14 cellular contexts compared by ENCODE assay signal in genomic region chr6:122758927-122759334, GRCh38. TPM values are rescaled to one million over a fixed set of nuclear protein-coding genes. Genes with fewer than 3 reads are reported as not detected.
DNase-seq lines count a peak whose midpoint lies in the region; ATAC-seq, FAIRE-seq and TF ChIP-seq lines count a peak whose summit lies in the region.
"Had no signal": no experiment of that assay in that cellular context is flagged by ENCODE, and none has a peak within 500 bp of the region (broad histone marks: within the 10 kb centered on the region; RNA-seq: fewer than 3 reads in every experiment).

No MANE protein-coding gene starts in this region.

- TF ChIP-seq CTCF in GM12878 (IDR thresholded peaks at IDR 0.05 in 2 of 3, conservative IDR thresholded peaks at IDR 0.05 in 1 of 3; ENCODE audit: control insufficient read depth in 2 of 3, extremely low read depth in 1 of 3, insufficient read depth in 1 of 3, low read depth in 3 of 3, low read length in 3 of 3), result no peak
- no peak for TF ChIP-seq CTCF in heart right ventricle (IDR thresholded peaks at IDR 0.05)
- TF ChIP-seq CTCF in SK-N-SH (IDR thresholded peaks at IDR 0.05), result no peak

- POLR2A ChIA-PET in GM12878 (lab: Charles Lee) (interaction anchor here (0.6 to 1.1 kb wide), 2 partner anchors 31 to 87 kb away, joined by 3 to 7 read pairs; partner anchors contain the start of gene SMPDL3A), SK-N-SH (lab: Yijun Ruan, JAX) (no interaction called here)

- H3K9ac ChIP-seq in GM12878 (ENCODE audit: control insufficient read depth, insufficient read depth, low read length) (no peak overlapping the region), SK-N-SH (no peak overlapping the region)

- CTCF ChIA-PET in GM12878 (lab: Yijun Ruan, JAX), result interaction anchor here (0.7 to 3.7 kb wide), 8 partner anchors 8 to 80 kb away, joined by 3 to 19 read pairs (median 4); partner anchors contain the start of gene FABP7
- CTCF ChIA-PET in SK-N-SH (lab: Yijun Ruan, JAX), result no interaction called here

- no peaks in the 10 kb centered on the region for H3K36me3 ChIP-seq in GM12878 (ENCODE audit: control insufficient read depth in 2 of 2, insufficient read depth in 2 of 2, low read length in 1 of 2)
- no peaks in the 10 kb centered on the region for H3K36me3 ChIP-seq in heart right ventricle
- no peaks in the 10 kb centered on the region for H3K36me3 ChIP-seq in SK-N-SH (replicated peaks in 1 of 2; ENCODE audit: control insufficient read depth in 1 of 2, insufficient read depth in 2 of 2, low read length in 1 of 2)

- SMC1A ChIA-PET in GM12878 (lab: Charles Lee; ENCODE audit: uncharacterized antibody, unreplicated experiment), result interaction anchor here (0.6 to 1.9 kb wide), 14 partner anchors 9 to 47 kb away, joined by 3 to 7 read pairs (median 4); partner anchors contain the start of gene SMPDL3A

- H3K27ac ChIP-seq in GM12878 (ENCODE audit: control insufficient read depth, insufficient read depth), result no peak overlapping the region
- H3K27ac ChIP-seq in heart right ventricle, result no peak overlapping the region
- H3K27ac ChIP-seq in SK-N-SH (ENCODE audit: low read depth in 2 of 2, low read length in 1 of 2), result no peak overlapping the region
- H3K27ac ChIP-seq: PC-9 had no signal

- FAIRE-seq in GM12878 (lab: Jason Lieb, UNC), result no peak
- FAIRE-seq: astrocyte, kidney had no signal

- ATAC-seq in GM19025 (IDR thresholded peaks at IDR 0.05; ENCODE audit: low read depth, unreplicated experiment) (peak; percentile 100), GM21717 (IDR thresholded peaks at IDR 0.05; ENCODE audit: unreplicated experiment) (peak; percentile 89), HG03196 (IDR thresholded peaks at IDR 0.05; ENCODE audit: unreplicated experiment) (peak; percentile 94), GM12878 (peak; percentile 100), heart right ventricle (no peak)

- TF ChIP-seq POLR2A in GM12878 (IDR thresholded peaks at IDR 0.05; ENCODE audit: low read depth, low read length), result no peak

- TF ChIP-seq RAD21 in GM12878 (IDR thresholded peaks at IDR 0.05; ENCODE audit: insufficient read depth, low read depth, low read length) (no peak), SK-N-SH (IDR thresholded peaks at IDR 0.05; ENCODE audit: low read length) (no peak)

- H3K27me3 ChIP-seq in GM12878 (replicated peaks in 1 of 2; ENCODE audit: control insufficient read depth in 2 of 2, insufficient read depth in 2 of 2, low read length in 1 of 2) (no peaks in the 10 kb centered on the region), heart right ventricle (peaks cover 0 to 3% (median 0%) of the 10 kb centered on the region in 7 donors), SK-N-SH (ENCODE audit: insufficient read depth) (no peaks in the 10 kb centered on the region)

- H3K4me3 ChIP-seq in GM12878, result no peak overlapping the region
- no peak overlapping the region for H3K4me3 ChIP-seq in heart right ventricle
- no peak overlapping the region for H3K4me3 ChIP-seq in SK-N-SH (ENCODE audit: low read depth in 2 of 2, low read length in 1 of 2)
- H3K4me3 ChIP-seq: PC-9 had no signal

- no peak overlapping the region for H2AFZ ChIP-seq in GM12878 (ENCODE audit: control insufficient read depth, low read depth, low read length)
- H2AFZ ChIP-seq in SK-N-SH (ENCODE audit: low read depth), result no peak overlapping the region
- H2AFZ ChIP-seq: PC-9 had no signal

- no peaks in the 10 kb centered on the region for H3F3A ChIP-seq in SK-N-SH (replicated peaks; ENCODE audit: insufficient read depth)

- intact Hi-C loops in GM12878 (cut with micrococcal nuclease; ENCODE audit: unreplicated experiment) (no loop called here), heart right ventricle (cut with DNase I) (no loop called here)

- no peaks in the 10 kb centered on the region for H3K9me2 ChIP-seq in SK-N-SH

- RAD21 ChIA-PET in GM12878 (lab: Charles Lee; ENCODE audit: unreplicated experiment), result interaction anchor here (0.7 to 2.3 kb wide), 5 partner anchors 9 to 39 kb away, joined by 3 to 9 read pairs (median 5); partner anchors contain the start of gene SMPDL3A

- 0% methylated on average over 1 of the region's 1 CpG for WGBS in GM12878 (ENCODE audit: insufficient coverage, insufficient replicate concordance, low lambda C conversion rate, missing lambda C conversion rate)
- 40 to 50% methylated on average over 1 of the region's 1 CpG for WGBS in heart right ventricle, 2 donors
- WGBS in SK-N-SH (ENCODE audit: low lambda C conversion rate), result 0% methylated on average over 1 of the region's 1 CpG

- H4K20me1 ChIP-seq in GM12878 (ENCODE audit: control insufficient read depth, insufficient read depth), result no peaks in the 10 kb centered on the region
- no peaks in the 10 kb centered on the region for H4K20me1 ChIP-seq in SK-N-SH (ENCODE audit: insufficient read depth)

- no TSS peak for BruUV-seq in GM12878 (replicated peaks; lab: Mats Ljungman, UMichigan)

- H3K79me2 ChIP-seq in GM12878 (ENCODE audit: control insufficient read depth, insufficient read depth, low read length) (no peaks in the 10 kb centered on the region), SK-N-SH (ENCODE audit: insufficient read depth) (no peaks in the 10 kb centered on the region)

- H3K9me3 ChIP-seq in GM12878 (replicated peaks; ENCODE audit: control insufficient read depth, insufficient read depth, low read length) (no peaks in the 10 kb centered on the region), heart right ventricle (peaks cover 0 to 2% (median 0%) of the 10 kb centered on the region in 11 donors), SK-N-SH (no peaks in the 10 kb centered on the region)

- no peak overlapping the region for H3K4me2 ChIP-seq in GM12878 (ENCODE audit: control insufficient read depth, insufficient read depth)
- H3K4me2 ChIP-seq in SK-N-SH, result no peak overlapping the region
- H3K4me2 ChIP-seq: PC-9 had no signal

- TF ChIP-seq EP300 in GM12878 (IDR thresholded peaks at IDR 0.05; ENCODE audit: borderline replicate concordance in 1 of 2, control insufficient read depth in 1 of 2, low read depth in 2 of 2, low read length in 2 of 2) (no peak), SK-N-SH (IDR thresholded peaks at IDR 0.05; ENCODE audit: borderline replicate concordance in 1 of 2, low read depth in 1 of 2, low read length in 1 of 2) (no peak)

- no peaks in the 10 kb centered on the region for H3K4me1 ChIP-seq in GM12878 (ENCODE audit: control insufficient read depth, insufficient read depth, low read length)
- H3K4me1 ChIP-seq in heart right ventricle, result peaks cover 0 to 16% (median 0%) of the 10 kb centered on the region in 9 donors
- H3K4me1 ChIP-seq in SK-N-SH (ENCODE audit: control insufficient read depth in 1 of 2, insufficient read depth in 2 of 2, low read depth in 1 of 2, low read length in 1 of 2), result no peaks in the 10 kb centered on the region

- in situ Hi-C loops in GM12878 (cut with MboI), result no loop called here

- DNase-seq in GM12878 (ENCODE audit: low read depth, low spot score), result no peak
- no peak for DNase-seq in heart right ventricle
- DNase-seq in germinal center (ENCODE audit: low spot score), result no peak
- no peak for DNase-seq in SK-N-SH
- DNase-seq: activated CD4-positive, alpha-beta T cell treated with anti-CD3 and anti-CD28 coated beads for 4 hours; HCEC 1CT; kidney had no signal

TF ChIP-seq in GM12878, 131 proteins besides CTCF, POLR2A, EP300 and RAD21 (continues in another document):
- no peak for TF ChIP-seq ZNF622 (IDR thresholded peaks at IDR 0.05)

TF ChIP-seq in SK-N-SH, 30 proteins besides CTCF, POLR2A, EP300 and RAD21 (continues in another document):
- TF ChIP-seq ELF1 (IDR thresholded peaks at IDR 0.05), result no peak

RNA-seq across cellular contexts. Expression of gene FABP7, which starts 20.6 kb away (rescaled TPM):
- total RNA-seq in GM12878 (2013; cell fraction: nucleolus; rRNA removed), result not detected in 2 replicates
- not detected in 2 replicates for total RNA-seq in GM12878 (2014; rRNA removed)
- not detected in 2 replicates for total RNA-seq in GM12878 (2014; rRNA removed; fragmentation: Illumina TruSeq; extraction: Trizol)
- total RNA-seq in GM12878 (2021), result not detected in 2 replicates
- not detected for polyA plus RNA-seq in GM12878 (2011; ENCODE audit: low read depth)
- not detected in 2 replicates for polyA plus RNA-seq in GM12878 (2011; rRNA removed)
- polyA plus RNA-seq in GM12878 (2011; cell fraction: cytosol; rRNA removed), result not detected in 2 replicates
- not detected in 2 replicates for polyA plus RNA-seq in GM12878 (2011; cell fraction: nucleus; rRNA removed)
- polyA plus RNA-seq in GM12878 (2012), result not detected in 2 replicates
- not detected in 2 replicates for polyA plus RNA-seq in GM12878 (2014; fragmentation: Illumina TruSeq; extraction: Trizol)
- polyA plus RNA-seq in GM12878 (2014; fragmentation: Nextera tagmentation; extraction: Ambion mirVana), result not detected
- not detected in 2 replicates for polyA plus RNA-seq in GM12878 (2014; rRNA removed)
- not detected for polyA plus RNA-seq in GM12878 (2016; fragmentation: Nextera tagmentation; extraction: Ambion mirVana)
- polyA minus RNA-seq in GM12878 (2011; rRNA and poly(A)+ RNA removed), result not detected in 2 replicates
- polyA minus RNA-seq in GM12878 (2011; cell fraction: cytosol; rRNA and poly(A)+ RNA removed), result not detected in 2 replicates
- polyA minus RNA-seq in GM12878 (2011; cell fraction: nucleus; rRNA and poly(A)+ RNA removed), result not detected in 2 replicates
- total RNA-seq in heart right ventricle, result not detected
- polyA plus RNA-seq in heart right ventricle, result under 1 TPM in 1 of 2 donors, not detected in 1; 0.16 TPM
- not detected in 2 replicates for polyA plus RNA-seq in SK-N-SH (2012; rRNA removed)
- not detected in 2 replicates for polyA plus RNA-seq in SK-N-SH (2012; cell fraction: cytosol; rRNA removed)
- not detected in 2 replicates for polyA plus RNA-seq in SK-N-SH (2012; cell fraction: nucleus; rRNA removed)
- total RNA-seq: Daoy, kidney, PC-9, renal cortical epithelial cell had no signal

RNA-seq across cellular contexts. Expression of gene SMPDL3A, which starts 30.1 kb away (rescaled TPM):
- total RNA-seq in GM12878 (2013; cell fraction: nucleolus; rRNA removed), result not detected in 2 replicates
- total RNA-seq in GM12878 (2014; rRNA removed) (0.05 and 0.06 TPM in 2 replicates), GM12878 (2014; rRNA removed; fragmentation: Illumina TruSeq; extraction: Trizol) (0.09 and 0.18 TPM in 2 replicates), GM12878 (2021) (0.13 TPM in 1 of 2 replicates, not detected in the other), heart right ventricle (1 to 10 TPM; 2.5 to 6.7 (median 3.3) TPM)
- not detected for polyA plus RNA-seq in GM12878 (2011; ENCODE audit: low read depth)
- polyA plus RNA-seq in GM12878 (2011; rRNA removed) (0.91 and 1.3 TPM in 2 replicates), GM12878 (2014; fragmentation: Illumina TruSeq; extraction: Trizol) (0.09 and 0.25 TPM in 2 replicates), GM12878 (2014; fragmentation: Nextera tagmentation; extraction: Ambion mirVana) (under 1 TPM; 0.05 to 0.07 TPM), GM12878 (2014; rRNA removed) (0.05 and 0.22 TPM in 2 replicates), GM12878 (2016; fragmentation: Nextera tagmentation; extraction: Ambion mirVana) (not detected), heart right ventricle (1 to 10 TPM; 4.6 to 5.4 TPM), SK-N-SH (2012; rRNA removed) (1.8 and 2.0 TPM in 2 replicates)
- 0.52 and 1.2 TPM in 2 replicates for polyA plus RNA-seq in GM12878 (2011; cell fraction: cytosol; rRNA removed)
- 0.40 and 0.69 TPM in 2 replicates for polyA plus RNA-seq in GM12878 (2011; cell fraction: nucleus; rRNA removed)
- not detected in 2 replicates for polyA plus RNA-seq in GM12878 (2012)
- polyA minus RNA-seq in GM12878 (2011; rRNA and poly(A)+ RNA removed), result 0.26 and 0.66 TPM in 2 replicates
- polyA minus RNA-seq in GM12878 (2011; cell fraction: cytosol; rRNA and poly(A)+ RNA removed), result 0.62 and 0.67 TPM in 2 replicates
- 0.29 TPM in 1 of 2 replicates, not detected in the other for polyA minus RNA-seq in GM12878 (2011; cell fraction: nucleus; rRNA and poly(A)+ RNA removed)
- polyA plus RNA-seq in SK-N-SH (2012; cell fraction: cytosol; rRNA removed), result 1.7 and 2.4 TPM in 2 replicates
- polyA plus RNA-seq in SK-N-SH (2012; cell fraction: nucleus; rRNA removed), result 1.5 and 1.6 TPM in 2 replicates

Comparison
In these comparisons a context has a peak if more than half of its experiments do, and no peak if none do; other contexts are left out.
1. ATAC-seq: peak in GM19025 (single experiment), GM21717 (single experiment), HG03196 (single experiment) and GM12878 (single experiment); none in heart right ventricle (0 of 8).